ENCODE assay signal across 7 cellular contexts in genomic region chr18:42245137-42245536, GRCh38.
"Had no signal": no experiment of that assay in that cellular context is flagged by ENCODE, and none has a peak within 500 bp of the region (broad histone marks: within the 10 kb centered on the region; RNA-seq: fewer than 3 reads in every experiment).

No MANE protein-coding gene starts in this region.

- H3K4me3 Mint-ChIP-seq: IgD-negative memory B cell had no signal

- H3K27ac Mint-ChIP-seq: IgD-negative memory B cell had no signal

- H3K4me1 Mint-ChIP-seq: IgD-negative memory B cell had no signal

- DNase-seq: IMR-90, KBM-7, KG1 had no signal

- H3K27me3 Mint-ChIP-seq: IgD-negative memory B cell had no signal

- H3K27ac ChIP-seq: HL-60 had no signal

- FAIRE-seq: HTR-8/SVneo, K562 had no signal

- ATAC-seq: K562 had no signal

- H3K4me3 ChIP-seq: K562 had no signal
